In genomic region chr5:34499001-34499734, GRCh38 we compare ENCODE assay signal across 8 cellular contexts.
A peak's percentile ranks its signal among the peaks of the same experiment; 100 is the strongest.
DNase-seq lines count a peak whose midpoint lies in the region; ATAC-seq and TF ChIP-seq lines count a peak whose summit lies in the region.

No MANE protein-coding gene starts in this region.

- peaks cover 18% of the 10 kb centered on the region for H3K4me1 ChIP-seq in mesodermal cell (ENCODE audit: control insufficient read depth, insufficient read depth, low read length, poor library complexity, severe bottlenecking)

- H3K4me3 Mint-ChIP-seq in activated T-helper 17 cell treated with anti-CD3 and anti-CD28 coated beads, Interleukin-2, amount 50 U/mL, for 72 hours, result peak overlapping the region; percentile 38
- H3K4me3 Mint-ChIP-seq in progenitor cell of endocrine pancreas (ENCODE audit: low read depth), result no peak overlapping the region

- H3K36me3 ChIP-seq in mesodermal cell (ENCODE audit: control insufficient read depth, insufficient read depth, low read length), result no peaks in the 10 kb centered on the region

- H3K36me3 Mint-ChIP-seq in activated T-helper 17 cell treated with anti-CD3 and anti-CD28 coated beads, Interleukin-2, amount 50 U/mL, for 72 hours (ENCODE audit: low read depth), result no peaks in the 10 kb centered on the region
- H3K36me3 Mint-ChIP-seq in progenitor cell of endocrine pancreas (ENCODE audit: insufficient read depth), result peaks cover 1% of the 10 kb centered on the region

- peaks cover 20% of the 10 kb centered on the region for H3K27me3 Mint-ChIP-seq in activated T-helper 17 cell treated with anti-CD3 and anti-CD28 coated beads, Interleukin-2, amount 50 U/mL, for 72 hours
- H3K27me3 Mint-ChIP-seq in progenitor cell of endocrine pancreas, result peaks cover 13% of the 10 kb centered on the region

- no peaks in the 10 kb centered on the region for H3K9me3 ChIP-seq in mesodermal cell (ENCODE audit: control insufficient read depth, low read length)

- H3K27ac ChIP-seq in mesodermal cell (ENCODE audit: low read depth, low read length, severe bottlenecking), result peak overlapping the region; percentile 55

- H3K27ac Mint-ChIP-seq in activated T-helper 17 cell treated with anti-CD3 and anti-CD28 coated beads, Interleukin-2, amount 50 U/mL, for 72 hours, result peak overlapping the region; percentile 44
- H3K27ac Mint-ChIP-seq in progenitor cell of endocrine pancreas, result no peak overlapping the region

- DNase-seq in EL (peak; percentile 86), omental fat pad (ENCODE audit: low spot score) (no peak), OCI-M2 (lab: John Stamatoyannopoulos, UW; ENCODE audit: unreplicated experiment) (no peak), progenitor cell of endocrine pancreas (ENCODE audit: low spot score, unreplicated experiment) (no peak)

- H3K4me1 Mint-ChIP-seq in activated T-helper 17 cell treated with anti-CD3 and anti-CD28 coated beads, Interleukin-2, amount 50 U/mL, for 72 hours, result peaks cover 8% of the 10 kb centered on the region
- peaks cover 26% of the 10 kb centered on the region for H3K4me1 Mint-ChIP-seq in progenitor cell of endocrine pancreas (ENCODE audit: low read depth)

- WGBS in mesodermal cell (ENCODE audit: insufficient coverage in 2 of 2), 2 experiments, result 90% methylated on average over 2 of the region's 5 CpGs; no CpG with 5 or more reads in 1 of the 2 experiments

- peak; percentile 89 for ATAC-seq in GM21423 (IDR thresholded peaks at IDR 0.05; ENCODE audit: unreplicated experiment)
- ATAC-seq in HG03571 (IDR thresholded peaks at IDR 0.05; ENCODE audit: unreplicated experiment), result peak; percentile 93
- peak; percentile 97 for ATAC-seq in activated T-helper 17 cell treated with anti-CD3 and anti-CD28 coated beads, Interleukin-2, amount 50 U/mL, for 72 hours (replicated peaks)
- no peak for ATAC-seq in omental fat pad (ENCODE audit: low FRiP score)

- H3K9me3 Mint-ChIP-seq in activated T-helper 17 cell treated with anti-CD3 and anti-CD28 coated beads, Interleukin-2, amount 50 U/mL, for 72 hours, result no peaks in the 10 kb centered on the region
- peaks cover 6% of the 10 kb centered on the region for H3K9me3 Mint-ChIP-seq in progenitor cell of endocrine pancreas (ENCODE audit: low read depth)

- H3K4me3 ChIP-seq in mesodermal cell (ENCODE audit: extremely low read depth, insufficient read depth, low read length, poor library complexity, severe bottlenecking), result no peak overlapping the region

- no peak for TF ChIP-seq CTCF in omental fat pad (IDR thresholded peaks at IDR 0.05)
- TF ChIP-seq CTCF in progenitor cell of endocrine pancreas (IDR thresholded peaks at IDR 0.05; ENCODE audit: unreplicated experiment), result no peak
